In genomic region chr5:88675758-88676636, GRCh38 we compare ENCODE assay signal across 8 cellular contexts.
DNase-seq lines count a peak whose midpoint lies in the region; ATAC-seq and TF ChIP-seq lines count a peak whose summit lies in the region.

No MANE protein-coding gene starts in this region.

- H3K4me1 ChIP-seq in iPS-15b (ENCODE audit: control insufficient read depth, insufficient read depth, low read length) (peaks cover 28% of the 10 kb centered on the region), skeletal muscle tissue (ENCODE audit: control insufficient read depth in 3 of 3, insufficient read depth in 3 of 3, low read length in 3 of 3) (peaks cover 9 to 21% (median 18%) of the 10 kb centered on the region in 3 donors)

- H3K4me3 ChIP-seq in AG09309 (ENCODE audit: control insufficient read depth, low read depth, low read length): peak overlapping the region; percentile 13
- peak overlapping the region; percentile 48 for H3K4me3 ChIP-seq in iPS-15b (ENCODE audit: low read depth, low read length)
- peak overlapping the region in 2 of 3 donors; percentile 11 to 62 for H3K4me3 ChIP-seq in skeletal muscle tissue (ENCODE audit: low read length in 3 of 3)

- H3K9me3 ChIP-seq in iPS-15b (ENCODE audit: control insufficient read depth, insufficient read depth, low read length): no peaks in the 10 kb centered on the region
- peaks cover 0 to 3% (median 0%) of the 10 kb centered on the region in 3 donors for H3K9me3 ChIP-seq in skeletal muscle tissue (ENCODE audit: control insufficient read depth in 3 of 3, low read length in 3 of 3)

- no peak for TF ChIP-seq CTCF in AG09309 (IDR thresholded peaks at IDR 0.05; ENCODE audit: control insufficient read depth, insufficient read depth, low read depth, low read length, missing control alignments)

- peak; percentile 49 for ATAC-seq in GM18520 (IDR thresholded peaks at IDR 0.05; ENCODE audit: unreplicated experiment)
- peak; percentile 44 for ATAC-seq in HG03045 (IDR thresholded peaks at IDR 0.05; ENCODE audit: unreplicated experiment)

- H3K27ac ChIP-seq in angular gyrus (ENCODE audit: low read depth, low read length): peak overlapping the region; percentile 91
- H3K27ac ChIP-seq in skeletal muscle tissue (ENCODE audit: low read depth, low read length): no peak overlapping the region

- no peak for DNase-seq in AG09309 (ENCODE audit: low read depth)
- DNase-seq in NCI-H510A (lab: John Stamatoyannopoulos, UW): peak; percentile 68
- DNase-seq in activated CD4-positive, CD25-positive, alpha-beta regulatory T cell (lab: John Stamatoyannopoulos, UW): no peak

- peaks cover 79% of the 10 kb centered on the region for H3K27me3 ChIP-seq in iPS-15b (ENCODE audit: control insufficient read depth, insufficient read depth, low read length)
- peaks cover 92 to 98% (median 94%) of the 10 kb centered on the region in 3 donors for H3K27me3 ChIP-seq in skeletal muscle tissue (ENCODE audit: control insufficient read depth in 3 of 3, insufficient read depth in 3 of 3, low read length in 3 of 3)

- no peaks in the 10 kb centered on the region for H3K36me3 ChIP-seq in iPS-15b (ENCODE audit: control insufficient read depth, insufficient read depth, low read length)
- no peaks in the 10 kb centered on the region for H3K36me3 ChIP-seq in skeletal muscle tissue (ENCODE audit: control insufficient read depth in 3 of 3, insufficient read depth in 3 of 3, low read length in 3 of 3)

- no peak overlapping the region for H3K9ac ChIP-seq in iPS-15b (ENCODE audit: low read depth, low read length)
- H3K9ac ChIP-seq in skeletal muscle tissue (ENCODE audit: low read depth in 1 of 3, low read length in 3 of 3): no peak overlapping the region
